8 cellular contexts compared by ENCODE assay signal in the genomic region with DNA sequence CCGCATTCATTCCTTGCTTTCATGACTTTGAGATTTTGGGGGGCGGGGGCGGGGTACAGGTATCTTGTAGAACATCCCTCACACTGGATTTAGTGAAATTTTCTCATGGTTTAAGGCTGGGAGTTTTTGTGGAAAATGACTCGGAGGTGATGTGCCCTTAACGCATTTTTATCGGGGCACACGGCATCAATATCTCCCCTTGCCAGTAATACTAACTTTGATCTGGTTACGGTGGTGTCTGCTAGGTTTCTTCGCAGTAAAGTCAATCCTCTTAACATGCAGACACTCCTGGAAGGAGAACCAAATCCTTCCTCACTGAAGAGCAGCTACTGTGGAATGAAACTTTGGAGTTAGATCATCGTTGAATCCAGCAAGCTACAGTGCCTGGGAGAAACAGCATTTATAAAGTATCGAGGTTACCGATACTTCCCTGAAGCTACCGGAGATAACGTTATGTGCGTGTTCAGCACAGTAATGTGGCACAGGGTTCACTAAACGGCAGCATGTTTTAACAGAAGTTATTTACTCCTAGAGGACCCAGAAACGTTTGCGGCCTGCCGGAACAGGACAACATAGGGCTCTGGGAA. TPM values are rescaled to one million over a fixed set of nuclear protein-coding genes. Genes with fewer than 3 reads are reported as not detected.
A peak's percentile ranks its signal among the peaks of the same experiment; 100 is the strongest.
DNase-seq lines count a peak whose midpoint lies in the region; ATAC-seq, FAIRE-seq and TF ChIP-seq lines count a peak whose summit lies in the region.

No MANE protein-coding gene starts in this region.

- peak overlapping the region; percentile 93 for H3K4me2 ChIP-seq in SK-N-SH

- H3K27me3 ChIP-seq in SK-N-SH (ENCODE audit: insufficient read depth) (no peaks in the 10 kb centered on the region), sigmoid colon (no peaks in the 10 kb centered on the region)

- H3K4me3 ChIP-seq in SK-N-SH (ENCODE audit: low read depth in 2 of 2, low read length in 1 of 2) (peak overlapping the region; percentile 73 to 92), fibroblast of pulmonary artery (replicated peaks; ENCODE audit: low read depth, low read length) (peak overlapping the region; percentile 91), sigmoid colon (peak overlapping the region; percentile 51 to 78 (median 67))

- no peak for ATAC-seq in GM21737 (IDR thresholded peaks at IDR 0.05; ENCODE audit: unreplicated experiment)
- ATAC-seq in HG02588 (IDR thresholded peaks at IDR 0.05; ENCODE audit: unreplicated experiment), result no peak

- CTCF ChIA-PET in SK-N-SH (lab: Yijun Ruan, JAX), result interaction anchor here (1.3 to 6.3 kb wide), 3 partner anchors 8 to 324 kb away, joined by 4 to 69 read pairs (median 5); no protein-coding TSS in a partner anchor

- peak; percentile 87 for FAIRE-seq in GM12892 (lab: Jason Lieb, UNC)

- H3K27ac ChIP-seq in SK-N-SH (ENCODE audit: low read depth in 2 of 2, low read length in 1 of 2), result peak overlapping the region; percentile 92
- peak overlapping the region; percentile 83 to 98 (median 92) for H3K27ac ChIP-seq in sigmoid colon

- H3K4me1 ChIP-seq in SK-N-SH (ENCODE audit: control insufficient read depth in 1 of 2, insufficient read depth in 2 of 2, low read depth in 1 of 2, low read length in 1 of 2), result peaks cover 0 to 9% of the 10 kb centered on the region in 2 experiments; a peak in 2 of 4 replicates
- peaks cover 0 to 45% (median 31%) of the 10 kb centered on the region in 4 donors for H3K4me1 ChIP-seq in sigmoid colon

- intact Hi-C loops in sigmoid colon (cut with DNase I), result no loop called here

- peaks cover 35% of the 10 kb centered on the region for H3K79me2 ChIP-seq in SK-N-SH (ENCODE audit: insufficient read depth)

- TF ChIP-seq POLR2A in GM12892 (IDR thresholded peaks at IDR 0.05; ENCODE audit: low read depth, low read length) (no peak), sigmoid colon (IDR thresholded peaks at IDR 0.05) (no peak)

- peaks cover 13% of the 10 kb centered on the region; the same call in 1 of the 2 replicates for H4K20me1 ChIP-seq in SK-N-SH (ENCODE audit: insufficient read depth)

- H3K9me2 ChIP-seq in SK-N-SH, result no peaks in the 10 kb centered on the region

- no peak for TF ChIP-seq RAD21 in SK-N-SH (IDR thresholded peaks at IDR 0.05; ENCODE audit: low read length)

- POLR2A ChIA-PET in SK-N-SH (lab: Yijun Ruan, JAX), result interaction anchor here (0.8 to 1.2 kb wide), 2 partner anchors 202 to 212 kb away, joined by 3 to 5 read pairs; no protein-coding TSS in a partner anchor

- H3K9me3 ChIP-seq in SK-N-SH, result no peaks in the 10 kb centered on the region
- H3K9me3 ChIP-seq in sigmoid colon, result no peaks in the 10 kb centered on the region

- 43% methylated on average over 19 of the region's 19 CpGs for WGBS in SK-N-SH (ENCODE audit: low lambda C conversion rate)
- WGBS in sigmoid colon, 2 donors, result 15 to 20% methylated on average over 19 of the region's 19 CpGs

- peak overlapping the region; percentile 43; the same call in 1 of the 2 replicates for H2AFZ ChIP-seq in SK-N-SH (ENCODE audit: low read depth)

- no peak for DNase-seq in GM12892 (ENCODE audit: insufficient read length)
- DNase-seq in SK-N-SH, result no peak
- no peak for DNase-seq in fibroblast of pulmonary artery (ENCODE audit: low read depth)
- no peak for DNase-seq in sigmoid colon
- DNase-seq in superior temporal gyrus (ENCODE audit: extremely low spot score), result no peak
- DNase-seq in activated gamma-delta T cell treated with Interleukin-2 at 50 U/mL for 16 hours, result no peak

- peaks cover 18% of the 10 kb centered on the region for H3F3A ChIP-seq in SK-N-SH (replicated peaks; ENCODE audit: insufficient read depth)

- H3K36me3 ChIP-seq in SK-N-SH (replicated peaks in 1 of 2; ENCODE audit: control insufficient read depth in 1 of 2, insufficient read depth in 2 of 2, low read length in 1 of 2) (peaks cover 33 to 35% of the 10 kb centered on the region in 2 experiments), sigmoid colon (peaks cover 0 to 17% (median 5%) of the 10 kb centered on the region in 4 donors)

- no peak for TF ChIP-seq CTCF in SK-N-SH (IDR thresholded peaks at IDR 0.05)
- TF ChIP-seq CTCF in fibroblast of pulmonary artery (IDR thresholded peaks at IDR 0.05; ENCODE audit: low read length, missing control alignments), result no peak
- TF ChIP-seq CTCF in sigmoid colon (IDR thresholded peaks at IDR 0.05), result no peak

- TF ChIP-seq EP300 in SK-N-SH (IDR thresholded peaks at IDR 0.05; ENCODE audit: borderline replicate concordance in 1 of 2, low read depth in 1 of 2, low read length in 1 of 2) (no peak), sigmoid colon (IDR thresholded peaks at IDR 0.05) (no peak)

- H3K9ac ChIP-seq in SK-N-SH, result peak overlapping the region; percentile 92

TF ChIP-seq in SK-N-SH, 30 proteins besides CTCF, POLR2A, EP300 and RAD21:
- no peak for TF ChIP-seq FOXJ3 (CRISPR knock-in tag; IDR thresholded peaks at IDR 0.05)

RNA-seq across cellular contexts. Expression of a gene that starts 1.2 kb away (rescaled TPM):
- polyA plus RNA-seq in GM12892 (2012; ENCODE audit: missing spikeins), result 123 TPM
- polyA plus RNA-seq in SK-N-SH (2012; rRNA removed) (298 and 402 TPM in 2 replicates), sigmoid colon (100 to 1,000 TPM; 149 to 259 (median 237) TPM)
- polyA plus RNA-seq in SK-N-SH (2012; cell fraction: cytosol; rRNA removed), result 379 and 385 TPM in 2 replicates
- 112 and 116 TPM in 2 replicates for polyA plus RNA-seq in SK-N-SH (2012; cell fraction: nucleus; rRNA removed)
- 100 to 1,000 TPM; 148 to 181 (median 165) TPM for total RNA-seq in sigmoid colon

RNA-seq across cellular contexts. Expression of a gene that starts 43.5 kb away (rescaled TPM):
- 1.3 TPM for polyA plus RNA-seq in GM12892 (2012; ENCODE audit: missing spikeins)
- polyA plus RNA-seq in SK-N-SH (2012; rRNA removed), result 17.2 and 24.9 TPM in 2 replicates
- 11.7 and 18.7 TPM in 2 replicates for polyA plus RNA-seq in SK-N-SH (2012; cell fraction: cytosol; rRNA removed)
- 80.3 and 107 TPM in 2 replicates for polyA plus RNA-seq in SK-N-SH (2012; cell fraction: nucleus; rRNA removed)
- 10 to 100 TPM; 51.0 to 88.1 (median 77.8) TPM for total RNA-seq in sigmoid colon
- 10 to 100 TPM; 45.5 to 47.9 (median 46.8) TPM for polyA plus RNA-seq in sigmoid colon
